In genomic region chr10:64813391-64813790, GRCh38 we compare ENCODE assay signal across 14 cellular contexts.
"Had no signal": no experiment of that assay in that cellular context is flagged by ENCODE, and none has a peak within 500 bp of the region (broad histone marks: within the 10 kb centered on the region; RNA-seq: fewer than 3 reads in every experiment).

No MANE protein-coding gene starts in this region.

- ATAC-seq: left ventricle myocardium superior; mucosa of descending colon; natural killer cell treated with Interleukin-12 subunit alpha and Interleukin-12 subunit beta and Interleukin-15 and Interleukin-18, amount 100 ng/mL, for 72 hours; right lobe of liver; stimulated activated naive B cell treated with anti-CD40 and anti-IgM and Interleukin-4, amounts not matched to agents 10 μg/mL and 1 μg/mL and 100 μg/mL, for 72 hours had no signal

- DNase-seq: cortex of kidney; effector CD4-positive, alpha-beta T cell; hypothalamus; immature natural killer cell; left ventricle myocardium superior; mucosa of descending colon; naive B cell; right lobe of liver; small intestine; stimulated activated CD4-positive, alpha-beta T cell treated with anti-CD3 and anti-CD28 coated beads, Interleukin-15, amount 100 ng/mL, for 24 hours; stimulated activated CD4-positive, alpha-beta T cell treated with anti-CD3 and anti-CD28 coated beads, Interleukin-2, amount 100 ng/mL, for 48 hours; stimulated activated naive B cell treated with anti-CD40 and anti-IgM and Interleukin-4, amounts not matched to agents 10 μg/mL and 1 μg/mL and 100 μg/mL, for 72 hours; upper lobe of left lung had no signal
